In the genomic region with DNA sequence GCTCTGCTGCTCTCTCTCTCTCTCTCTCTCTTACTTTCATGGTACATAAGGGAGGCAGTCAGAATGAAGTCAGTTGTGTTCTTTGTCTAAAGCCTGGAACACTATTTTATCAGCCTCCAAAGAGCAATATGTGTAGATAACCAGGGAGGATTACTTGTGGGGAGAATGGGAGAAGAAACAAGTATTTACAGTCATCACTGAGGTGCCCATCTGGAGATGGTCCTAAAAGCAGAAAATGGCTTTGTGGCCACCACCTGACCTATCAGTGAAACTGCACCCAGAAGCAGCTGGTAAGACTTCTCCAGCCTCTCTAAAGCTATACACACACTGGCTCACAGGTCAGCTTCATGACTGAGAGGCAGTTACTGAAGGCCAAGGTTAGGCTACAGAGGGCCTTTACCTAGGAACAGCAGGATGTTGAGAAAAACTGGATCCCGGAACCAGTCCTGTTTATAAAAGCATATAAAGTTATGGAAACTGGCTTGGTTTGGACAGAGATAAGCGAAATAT, we compare ENCODE assay signal across 8 cellular contexts.
DNase-seq lines count a peak whose midpoint lies in the region; ATAC-seq and TF ChIP-seq lines count a peak whose summit lies in the region.

No MANE protein-coding gene starts in this region.

- H3K27ac ChIP-seq in cingulate gyrus (ENCODE audit: low read depth, low read length), result peak overlapping the region; percentile 43
- no peak overlapping the region for H3K27ac ChIP-seq in mesenchymal stem cell (ENCODE audit: low read length, poor library complexity, severe bottlenecking)
- H3K27ac ChIP-seq in CD4-positive, alpha-beta T cell (ENCODE audit: low read depth, low read length), result no peak overlapping the region

- peak overlapping the region; percentile 25 for H3K9ac ChIP-seq in mesenchymal stem cell (ENCODE audit: low read length)

- no peak overlapping the region for H2AK5ac ChIP-seq in mesenchymal stem cell (ENCODE audit: low read length, severe bottlenecking)

- H3K4me1 ChIP-seq in mesenchymal stem cell (ENCODE audit: control insufficient read depth, insufficient read depth, low read depth, low read length), result peaks cover 7% of the 10 kb centered on the region

- intact Hi-C loops in CD4-positive, alpha-beta T cell (cut with DNase I, micrococcal nuclease), result no loop called here

- no peak overlapping the region for H3K18ac ChIP-seq in mesenchymal stem cell (ENCODE audit: low read depth in 1 of 2, low read length in 2 of 2)

- H2BK15ac ChIP-seq in mesenchymal stem cell (ENCODE audit: low read depth, poor library complexity, severe bottlenecking), result no peak overlapping the region

- DNase-seq in AG10803 (ENCODE audit: low read depth) (peak; percentile 71), NCI-H748 (lab: John Stamatoyannopoulos, UW; ENCODE audit: unreplicated experiment) (peak; percentile 47), mesenchymal stem cell (peak; percentile 65), activated gamma-delta T cell treated with Interleukin-2 at 50 U/mL for 16 hours (no peak)
- DNase-seq in CD4-positive, alpha-beta T cell, result no peak

- CTCF ChIA-PET in CD4-positive, alpha-beta T cell (lab: Charles Lee), result interaction anchor here (1.2 kb wide), 1 partner anchor 18 kb away, joined by 3 read pairs; no protein-coding TSS in a partner anchor

- H3K4ac ChIP-seq in mesenchymal stem cell (ENCODE audit: low read depth in 1 of 2, low read length in 2 of 2), result no peak overlapping the region

- peaks cover 11% of the 10 kb centered on the region for H3K79me1 ChIP-seq in mesenchymal stem cell (replicated peaks; ENCODE audit: low read length, poor library complexity, severe bottlenecking)

- H3K27me3 Mint-ChIP-seq in CD4-positive, alpha-beta T cell, result no peaks in the 10 kb centered on the region

- peak; percentile 71 for TF ChIP-seq CTCF in AG10803 (conservative IDR thresholded peaks at IDR 0.05; ENCODE audit: low read length)
- no peak for TF ChIP-seq CTCF in CD4-positive, alpha-beta T cell (IDR thresholded peaks at IDR 0.05)

- H2BK120ac ChIP-seq in mesenchymal stem cell (ENCODE audit: low read depth, low read length), result no peak overlapping the region

- no peak overlapping the region for H3K4me3 Mint-ChIP-seq in CD4-positive, alpha-beta T cell

- H3K14ac ChIP-seq in mesenchymal stem cell (ENCODE audit: low read length in 2 of 2), result no peak overlapping the region

- no peaks in the 10 kb centered on the region for H3K9me3 Mint-ChIP-seq in CD4-positive, alpha-beta T cell

- 88% methylated on average over 2 of the region's 2 CpGs for WGBS in mesenchymal stem cell

- no peak overlapping the region for H4K8ac ChIP-seq in mesenchymal stem cell (ENCODE audit: low read length)

- peaks cover 4% of the 10 kb centered on the region for H3K36me3 Mint-ChIP-seq in CD4-positive, alpha-beta T cell (ENCODE audit: low read depth)

- no peaks in the 10 kb centered on the region for H3K9me3 ChIP-seq in mesenchymal stem cell (ENCODE audit: control insufficient read depth, low read length)
- no peaks in the 10 kb centered on the region for H3K9me3 ChIP-seq in CD4-positive, alpha-beta T cell (ENCODE audit: control insufficient read depth, low read length)

- ATAC-seq in GM18519 (IDR thresholded peaks at IDR 0.05; ENCODE audit: low FRiP score, unreplicated experiment) (peak; percentile 63), HG02981 (IDR thresholded peaks at IDR 0.05; ENCODE audit: unreplicated experiment) (peak; percentile 92)
- ATAC-seq in CD4-positive, alpha-beta T cell (ENCODE audit: poor library complexity), result no peak

- H3K23ac ChIP-seq in mesenchymal stem cell (ENCODE audit: low read length in 2 of 2), result no peak overlapping the region

- peaks cover 32% of the 10 kb centered on the region for H3K4me1 Mint-ChIP-seq in CD4-positive, alpha-beta T cell (ENCODE audit: low read depth)

- H3K4me3 ChIP-seq in AG10803 (ENCODE audit: low read length) (no peak overlapping the region), mesenchymal stem cell (ENCODE audit: insufficient read depth in 1 of 2, low read depth in 1 of 2, low read length in 2 of 2) (no peak overlapping the region)

- no peaks in the 10 kb centered on the region for H3K27me3 ChIP-seq in mesenchymal stem cell (ENCODE audit: control insufficient read depth in 1 of 2, insufficient read depth in 1 of 2, low read length in 2 of 2)
- no peaks in the 10 kb centered on the region for H3K27me3 ChIP-seq in CD4-positive, alpha-beta T cell (ENCODE audit: control insufficient read depth, insufficient read depth, low read length)

- H2AFZ ChIP-seq in mesenchymal stem cell (ENCODE audit: low read depth, low read length), result no peak overlapping the region

- no peaks in the 10 kb centered on the region for H3K36me3 ChIP-seq in mesenchymal stem cell (ENCODE audit: control insufficient read depth in 1 of 2, insufficient read depth in 2 of 2, low read depth in 1 of 2, low read length in 2 of 2)

- no peak overlapping the region for H2BK5ac ChIP-seq in mesenchymal stem cell (ENCODE audit: low read depth, low read length, poor library complexity, severe bottlenecking)

- POLR2A ChIA-PET in CD4-positive, alpha-beta T cell (lab: Charles Lee), result no interaction called here

- no peak overlapping the region for H2BK12ac ChIP-seq in mesenchymal stem cell (ENCODE audit: low read length in 2 of 2)

- H3K27ac Mint-ChIP-seq in CD4-positive, alpha-beta T cell, result no peak overlapping the region

- H4K91ac ChIP-seq in mesenchymal stem cell (ENCODE audit: low read length), result no peak overlapping the region

- H3K4me2 ChIP-seq in mesenchymal stem cell (ENCODE audit: low read length, poor library complexity, severe bottlenecking), result no peak overlapping the region

Comparison
In these comparisons a context has a peak if more than half of its experiments do, and no peak if none do; other contexts are left out.
1. DNase-seq: peak in AG10803 (single experiment), NCI-H748 (single experiment) and mesenchymal stem cell (single experiment); none in activated gamma-delta T cell treated with Interleukin-2 at 50 U/mL for 16 hours (single experiment) and CD4-positive, alpha-beta T cell (0 of 10).